ENCODE assay signal across 19 cellular contexts in genomic region chr19:772043-772442, GRCh38. TPM values are rescaled to one million over a fixed set of nuclear protein-coding genes. Genes with fewer than 3 reads are reported as not detected.
A peak's percentile ranks its signal among the peaks of the same experiment; 100 is the strongest.
DNase-seq lines count a peak whose midpoint lies in the region; ATAC-seq and TF ChIP-seq lines count a peak whose summit lies in the region.
"Had no signal": no experiment of that assay in that cellular context is flagged by ENCODE, and none has a peak within 500 bp of the region (broad histone marks: within the 10 kb centered on the region; RNA-seq: fewer than 3 reads in every experiment).

No MANE protein-coding gene starts in this region.

- H3K4me3 ChIP-seq in HEK293 (ENCODE audit: low read depth, low read length) (no peak overlapping the region), Caco-2 (ENCODE audit: low read depth, low read length) (no peak overlapping the region)
- H3K4me3 ChIP-seq: BLaER1 treated with 17β-estradiol and CSF1 and Interleukin-3, amounts not matched to agents 10 nM and 100 nM; GM12878 had no signal

- H3K4me1 Mint-ChIP-seq in activated CD8-positive, alpha-beta T cell treated with anti-CD3 and anti-CD28 coated beads, Interleukin-2, amount 10 ng/mL, durations not matched to agents 7 days and 5 days (ENCODE audit: low read depth): peaks cover 4% of the 10 kb centered on the region
- H3K4me1 Mint-ChIP-seq in activated CD8-positive, alpha-beta T cell treated with anti-CD3 and anti-CD28 coated beads for 36 hours (ENCODE audit: low read depth): peaks cover 3% of the 10 kb centered on the region
- H3K4me1 Mint-ChIP-seq in memory B cell (peaks cover 3% of the 10 kb centered on the region), progenitor cell of endocrine pancreas (ENCODE audit: low read depth) (no peaks in the 10 kb centered on the region), Caco-2 (ENCODE audit: low read depth, unreplicated experiment) (no peaks in the 10 kb centered on the region)

- no peaks in the 10 kb centered on the region for H3K36me3 Mint-ChIP-seq in activated CD8-positive, alpha-beta T cell treated with anti-CD3 and anti-CD28 coated beads, Interleukin-2, amount 10 ng/mL, durations not matched to agents 7 days and 5 days (ENCODE audit: low read depth)
- H3K36me3 Mint-ChIP-seq in activated CD8-positive, alpha-beta T cell treated with anti-CD3 and anti-CD28 coated beads for 36 hours (ENCODE audit: low read depth): no peaks in the 10 kb centered on the region
- no peaks in the 10 kb centered on the region for H3K36me3 Mint-ChIP-seq in memory B cell
- no peaks in the 10 kb centered on the region for H3K36me3 Mint-ChIP-seq in progenitor cell of endocrine pancreas (ENCODE audit: insufficient read depth)
- H3K36me3 Mint-ChIP-seq in Caco-2 (ENCODE audit: insufficient read depth, unreplicated experiment): peaks cover 12% of the 10 kb centered on the region
- H3K36me3 Mint-ChIP-seq: CD4-positive, CD25-positive, alpha-beta regulatory T cell had no signal

- no peak for TF ChIP-seq CTCF in activated CD8-positive, alpha-beta T cell treated with anti-CD3 and anti-CD28 coated beads for 36 hours (IDR thresholded peaks at IDR 0.05)
- TF ChIP-seq CTCF in HEK293 (tag by site-specific recombination; IDR thresholded peaks at IDR 0.05) (no peak), progenitor cell of endocrine pancreas (IDR thresholded peaks at IDR 0.05; ENCODE audit: unreplicated experiment) (no peak), Caco-2 (IDR thresholded peaks at IDR 0.05; ENCODE audit: insufficient read depth in 1 of 2, low read depth in 1 of 2, low read length in 1 of 2, severe bottlenecking in 1 of 2, unreplicated experiment in 1 of 2) (no peak)

- no peaks in the 10 kb centered on the region for H3K9me3 Mint-ChIP-seq in activated CD8-positive, alpha-beta T cell treated with anti-CD3 and anti-CD28 coated beads, Interleukin-2, amount 10 ng/mL, durations not matched to agents 7 days and 5 days (ENCODE audit: insufficient read depth)
- H3K9me3 Mint-ChIP-seq in activated CD8-positive, alpha-beta T cell treated with anti-CD3 and anti-CD28 coated beads for 36 hours: no peaks in the 10 kb centered on the region
- no peaks in the 10 kb centered on the region for H3K9me3 Mint-ChIP-seq in memory B cell
- no peaks in the 10 kb centered on the region for H3K9me3 Mint-ChIP-seq in progenitor cell of endocrine pancreas (ENCODE audit: low read depth)
- no peaks in the 10 kb centered on the region for H3K9me3 Mint-ChIP-seq in Caco-2 (ENCODE audit: unreplicated experiment)

- H3K27ac ChIP-seq in HEK293 (ENCODE audit: extremely low read depth, low read depth, low read length): no peak overlapping the region
- H3K27ac ChIP-seq: 22Rv1; BLaER1 treated with 17β-estradiol and CSF1 and Interleukin-3, amounts not matched to agents 10 nM and 100 nM; HL-60 had no signal

- no peaks in the 10 kb centered on the region for H3K9me3 ChIP-seq in HEK293 (ENCODE audit: control insufficient read depth, insufficient read depth, low read depth, low read length)
- H3K9me3 ChIP-seq in Caco-2: no peaks in the 10 kb centered on the region
- H3K9me3 ChIP-seq: BLaER1 treated with 17β-estradiol and CSF1 and Interleukin-3, amounts not matched to agents 10 nM and 100 nM had no signal

- no TSS peak for BruUV-seq in Caco-2 (replicated peaks; lab: Mats Ljungman, UMichigan)

- no peak overlapping the region for H3K4me3 Mint-ChIP-seq in activated CD8-positive, alpha-beta T cell treated with anti-CD3 and anti-CD28 coated beads, Interleukin-2, amount 10 ng/mL, durations not matched to agents 7 days and 5 days
- H3K4me3 Mint-ChIP-seq in activated CD8-positive, alpha-beta T cell treated with anti-CD3 and anti-CD28 coated beads for 36 hours: no peak overlapping the region
- no peak overlapping the region for H3K4me3 Mint-ChIP-seq in memory B cell
- peak overlapping the region; percentile 31 for H3K4me3 Mint-ChIP-seq in progenitor cell of endocrine pancreas (ENCODE audit: low read depth)
- H3K4me3 Mint-ChIP-seq in Caco-2 (ENCODE audit: unreplicated experiment): no peak overlapping the region
- H3K4me3 Mint-ChIP-seq: CD4-positive, CD25-positive, alpha-beta regulatory T cell had no signal

- intact Hi-C loops in activated CD8-positive, alpha-beta T cell treated with anti-CD3 and anti-CD28 coated beads for 36 hours (cut with micrococcal nuclease): loop anchor here (5.0 kb wide), 1 partner anchor 145 kb away; the partner anchor contains the start of gene KISS1R
- intact Hi-C loops in Caco-2 (cut with micrococcal nuclease; ENCODE audit: unreplicated experiment): loop anchor here (5.0 to 10.0 kb wide), 2 partner anchors 93 to 210 kb away; partner anchors contain the start of gene WDR18

- H3K36me3 ChIP-seq in HEK293 (ENCODE audit: control insufficient read depth in 2 of 2, insufficient read depth in 1 of 2, low read length in 2 of 2): no peaks in the 10 kb centered on the region
- no peaks in the 10 kb centered on the region for H3K36me3 ChIP-seq in Caco-2 (ENCODE audit: control insufficient read depth, insufficient read depth, low read length)
- H3K36me3 ChIP-seq: BLaER1 treated with 17β-estradiol and CSF1 and Interleukin-3, amounts not matched to agents 10 nM and 100 nM had no signal

- POLR2A ChIA-PET in activated CD8-positive, alpha-beta T cell treated with anti-CD3 and anti-CD28 coated beads, Interleukin-2, amount 10 ng/mL, durations not matched to agents 7 days and 5 days (lab: Charles Lee): no interaction called here
- POLR2A ChIA-PET in activated CD8-positive, alpha-beta T cell treated with anti-CD3 and anti-CD28 coated beads for 36 hours (lab: Charles Lee): no interaction called here
- POLR2A ChIA-PET in HEK293 (lab: Yijun Ruan, JAX): no interaction called here
- POLR2A ChIA-PET in Caco-2 (lab: Charles Lee): interaction anchor here (0.7 kb wide), 1 partner anchor 9 kb away, joined by 6 read pairs; no protein-coding TSS in a partner anchor

- peaks cover 6% of the 10 kb centered on the region for H3K27me3 Mint-ChIP-seq in activated CD8-positive, alpha-beta T cell treated with anti-CD3 and anti-CD28 coated beads, Interleukin-2, amount 10 ng/mL, durations not matched to agents 7 days and 5 days (ENCODE audit: low read depth)
- peaks cover 5% of the 10 kb centered on the region for H3K27me3 Mint-ChIP-seq in activated CD8-positive, alpha-beta T cell treated with anti-CD3 and anti-CD28 coated beads for 36 hours
- H3K27me3 Mint-ChIP-seq in memory B cell (peaks cover 7% of the 10 kb centered on the region), progenitor cell of endocrine pancreas (no peaks in the 10 kb centered on the region), Caco-2 (ENCODE audit: insufficient read depth, unreplicated experiment) (no peaks in the 10 kb centered on the region)

- peak overlapping the region; percentile 50 for H3K27ac Mint-ChIP-seq in activated CD8-positive, alpha-beta T cell treated with anti-CD3 and anti-CD28 coated beads, Interleukin-2, amount 10 ng/mL, durations not matched to agents 7 days and 5 days
- no peak overlapping the region for H3K27ac Mint-ChIP-seq in activated CD8-positive, alpha-beta T cell treated with anti-CD3 and anti-CD28 coated beads for 36 hours
- H3K27ac Mint-ChIP-seq in memory B cell: peak overlapping the region; percentile 22
- no peak overlapping the region for H3K27ac Mint-ChIP-seq in progenitor cell of endocrine pancreas
- H3K27ac Mint-ChIP-seq in Caco-2 (ENCODE audit: unreplicated experiment): no peak overlapping the region
- H3K27ac Mint-ChIP-seq: CD4-positive, CD25-positive, alpha-beta regulatory T cell had no signal

- ATAC-seq in activated CD8-positive, alpha-beta T cell treated with anti-CD3 and anti-CD28 coated beads, Interleukin-2, amount 10 ng/mL, durations not matched to agents 7 days and 5 days: no peak
- no peak for ATAC-seq in activated CD8-positive, alpha-beta T cell treated with anti-CD3 and anti-CD28 coated beads for 36 hours
- no peak for ATAC-seq in memory B cell (ENCODE audit: low read depth)

- H3K4me1 ChIP-seq in HEK293 (ENCODE audit: control insufficient read depth, insufficient read depth, low read length) (no peaks in the 10 kb centered on the region), Caco-2 (no peaks in the 10 kb centered on the region)

- H3K27me3 ChIP-seq in Caco-2 (replicated peaks; ENCODE audit: control insufficient read depth, insufficient read depth, low read length): no peaks in the 10 kb centered on the region

- CTCF ChIA-PET in activated CD8-positive, alpha-beta T cell treated with anti-CD3 and anti-CD28 coated beads, Interleukin-2, amount 10 ng/mL, durations not matched to agents 7 days and 5 days (lab: Charles Lee): no interaction called here
- CTCF ChIA-PET in activated CD8-positive, alpha-beta T cell treated with anti-CD3 and anti-CD28 coated beads for 36 hours (lab: Charles Lee): interaction anchor here (0.7 kb wide), 1 partner anchor 92 kb away, joined by 3 read pairs; no protein-coding TSS in a partner anchor
- CTCF ChIA-PET in HEK293 (lab: Yijun Ruan, JAX) (interaction anchor here (0.6 to 1.4 kb wide), 5 partner anchors 12 to 263 kb away, joined by 3 to 7 read pairs (median 5); no protein-coding TSS in a partner anchor), Caco-2 (lab: Charles Lee) (no interaction called here)

- no peak for DNase-seq in activated CD8-positive, alpha-beta T cell treated with anti-CD3 and anti-CD28 coated beads, Interleukin-2, amount 10 ng/mL, durations not matched to agents 7 days and 5 days
- no peak for DNase-seq in activated CD8-positive, alpha-beta T cell treated with anti-CD3 and anti-CD28 coated beads for 36 hours
- no peak for DNase-seq in memory B cell (ENCODE audit: low spot score in 2 of 2)
- no peak for DNase-seq in progenitor cell of endocrine pancreas (ENCODE audit: low spot score, unreplicated experiment)
- no peak for DNase-seq in DMS 273 (lab: John Stamatoyannopoulos, UW; ENCODE audit: unreplicated experiment)
- DNase-seq in stimulated activated CD8-positive, alpha-beta memory T cell treated with anti-CD3 and anti-CD28 coated beads, Interleukin-4, amount 100 ng/mL, for 48 hours: no peak
- no peak for DNase-seq in Caco-2
- DNase-seq: Calu3; CD4-positive, CD25-positive, alpha-beta regulatory T cell; DMS79; HCEC 1CT; KBM-7 had no signal

RNA-seq across cellular contexts. Expression of gene MISP, which starts 21.1 kb away (rescaled TPM):
- not detected for total RNA-seq in activated CD8-positive, alpha-beta T cell treated with anti-CD3 and anti-CD28 coated beads, Interleukin-2, amount 10 ng/mL, durations not matched to agents 7 days and 5 days
- total RNA-seq in activated CD8-positive, alpha-beta T cell treated with anti-CD3 and anti-CD28 coated beads for 36 hours: not detected
- total RNA-seq in progenitor cell of endocrine pancreas (1.1 and 2.5 TPM in 2 replicates), Caco-2 (2022) (27.8 and 36.4 TPM in 2 replicates)
- total RNA-seq: CD4-positive, CD25-positive, alpha-beta regulatory T cell; GM12878; H4 had no signal

RNA-seq across cellular contexts. Expression of gene PTBP1, which starts 25.2 kb away (rescaled TPM):
- total RNA-seq in activated CD8-positive, alpha-beta T cell treated with anti-CD3 and anti-CD28 coated beads, Interleukin-2, amount 10 ng/mL, durations not matched to agents 7 days and 5 days: 100 to 1,000 TPM; 524 to 526 TPM
- 100 to 1,000 TPM; 581 to 582 TPM for total RNA-seq in activated CD8-positive, alpha-beta T cell treated with anti-CD3 and anti-CD28 coated beads for 36 hours
- total RNA-seq in progenitor cell of endocrine pancreas (497 and 500 TPM in 2 replicates), Caco-2 (2022) (510 and 522 TPM in 2 replicates)

RNA-seq across cellular contexts. Expression of gene PLPPR3, which starts 49.7 kb away (rescaled TPM):
- not detected for total RNA-seq in activated CD8-positive, alpha-beta T cell treated with anti-CD3 and anti-CD28 coated beads, Interleukin-2, amount 10 ng/mL, durations not matched to agents 7 days and 5 days
- total RNA-seq in activated CD8-positive, alpha-beta T cell treated with anti-CD3 and anti-CD28 coated beads for 36 hours: not detected
- total RNA-seq in progenitor cell of endocrine pancreas: 128 and 129 TPM in 2 replicates
- 5.1 and 7.1 TPM in 2 replicates for total RNA-seq in Caco-2 (2022)
- total RNA-seq: Calu3; CD4-positive, CD25-positive, alpha-beta regulatory T cell; GM12878 had no signal

RNA-seq across cellular contexts. Expression of gene AZU1, which starts 55.6 kb away (rescaled TPM):
- total RNA-seq in activated CD8-positive, alpha-beta T cell treated with anti-CD3 and anti-CD28 coated beads, Interleukin-2, amount 10 ng/mL, durations not matched to agents 7 days and 5 days: not detected
- total RNA-seq in activated CD8-positive, alpha-beta T cell treated with anti-CD3 and anti-CD28 coated beads for 36 hours: not detected
- total RNA-seq in progenitor cell of endocrine pancreas: 4.8 and 5.1 TPM in 2 replicates
- not detected in 2 replicates for total RNA-seq in Caco-2 (2022)
- total RNA-seq: Calu3, G401, GM12878, H4 had no signal

Comparison
In these comparisons a context has a peak if more than half of its experiments do, and no peak if none do; other contexts are left out.
1. H3K27ac Mint-ChIP-seq: peak in activated CD8-positive, alpha-beta T cell treated with anti-CD3 and anti-CD28 coated beads, Interleukin-2, amount 10 ng/mL, durations not matched to agents 7 days and 5 days (single experiment) and memory B cell (single experiment); none in activated CD8-positive, alpha-beta T cell treated with anti-CD3 and anti-CD28 coated beads for 36 hours (single experiment), progenitor cell of endocrine pancreas (single experiment) and Caco-2 (single experiment).
2. CTCF ChIA-PET loops: an anchor here in activated CD8-positive, alpha-beta T cell treated with anti-CD3 and anti-CD28 coated beads for 36 hours (0.7 kb wide) and HEK293 (0.6 to 1.4 kb wide); none called in activated CD8-positive, alpha-beta T cell treated with anti-CD3 and anti-CD28 coated beads, Interleukin-2, amount 10 ng/mL, durations not matched to agents 7 days and 5 days and Caco-2.
3. RNA of gene PLPPR3, which starts 49.7 kb away (total RNA-seq): 128 to 129 TPM in progenitor cell of endocrine pancreas; 5.1 to 7.1 TPM in Caco-2, not detected in activated CD8-positive, alpha-beta T cell treated with anti-CD3 and anti-CD28 coated beads for 36 hours and not detected in activated CD8-positive, alpha-beta T cell treated with anti-CD3 and anti-CD28 coated beads, Interleukin-2, amount 10 ng/mL, durations not matched to agents 7 days and 5 days; every median in the first group is over 10 times any median in the second.